34 cellular contexts compared by ENCODE assay signal in genomic region chr3:61699622-61700021, GRCh38.
DNase-seq lines count a peak whose midpoint lies in the region; ATAC-seq, FAIRE-seq and TF ChIP-seq lines count a peak whose summit lies in the region.
"Had no signal": no experiment of that assay in that cellular context is flagged by ENCODE, and none has a peak within 500 bp of the region (broad histone marks: within the 10 kb centered on the region; RNA-seq: fewer than 3 reads in every experiment).

No MANE protein-coding gene starts in this region.

- H3K4ac ChIP-seq in H1 (replicated peaks; ENCODE audit: insufficient read length, low read depth, low read length), result no peak overlapping the region

- peak overlapping the region; percentile 58 for H4K91ac ChIP-seq in H1 (replicated peaks; ENCODE audit: insufficient read length, low read length)

- peak overlapping the region; percentile 85; the same call in 1 of the 2 replicates for H2BK5ac ChIP-seq in H1 (ENCODE audit: low read depth, low read length)

- peak overlapping the region; percentile 76 for H4K5ac ChIP-seq in H1 (ENCODE audit: insufficient read length, low read depth, low read length)

- no peak for DNase-seq in MCF 10A (ENCODE audit: unreplicated experiment)
- DNase-seq in mammary epithelial cell, result no peak
- DNase-seq in H1 (ENCODE audit: low read depth in 1 of 2, low spot score in 2 of 2), result peak in 1 of 2 experiments; percentile 43
- peak; percentile 27 for DNase-seq in iPS-NIHi7 (ENCODE audit: extremely low spot score)
- no peak for DNase-seq in cerebellar cortex (ENCODE audit: low spot score)
- no peak for DNase-seq in activated CD4-positive, alpha-beta T cell treated with anti-CD3 and anti-CD28 coated beads for 48 hours
- no peak for DNase-seq in germinal center (ENCODE audit: low spot score)
- DNase-seq: 8988T; activated CD4-positive, alpha-beta T cell treated with anti-CD3 and anti-CD28 coated beads, Interleukin-2, amount 10 ng/mL, durations not matched to agents 7 days and 5 days; activated effector memory CD4-positive, alpha-beta T cell treated with anti-CD3 and anti-CD28 coated beads, Interleukin-2, amount 50 U/mL, for 16 hours; activated naive CD8-positive, alpha-beta T cell treated with anti-CD3 and anti-CD28 coated beads for 36 hours; activated T-cell treated with anti-CD3 and anti-CD28 coated beads, Interleukin-2, amount 50 U/mL, for 24 hours; anterior cingulate cortex; Calu3; DND-41; effector CD4-positive, alpha-beta T cell; H7; lower lobe of right lung; NCI-H1436; NCI-H2107; NCI-H510A; pancreas; retina; RPMI8226; WERI-Rb-1 had no signal

- no peak overlapping the region for H3K4me3 Mint-ChIP-seq in MCF 10A (ENCODE audit: unreplicated experiment)
- H3K4me3 Mint-ChIP-seq: activated CD4-positive, alpha-beta T cell treated with anti-CD3 and anti-CD28 coated beads, Interleukin-2, amount 10 ng/mL, durations not matched to agents 7 days and 5 days; activated naive CD8-positive, alpha-beta T cell treated with anti-CD3 and anti-CD28 coated beads for 36 hours; activated T-cell treated with anti-CD3 and anti-CD28 coated beads, Interleukin-2, amount 50 U/mL, for 24 hours; CD14-positive monocyte; natural killer cell treated with Interleukin-12 subunit alpha and Interleukin-12 subunit beta and Interleukin-15 and Interleukin-18, amount 100 ng/mL, for 72 hours; stimulated activated memory B cell treated with anti-CD40 and anti-IgM and Interleukin-4, amounts not matched to agents 10 μg/mL and 1 μg/mL and 100 μg/mL, for 72 hours; type B pancreatic cell had no signal

- H3K79me2 ChIP-seq in mammary epithelial cell (ENCODE audit: insufficient read depth, low read length) (no peaks in the 10 kb centered on the region), H1 (ENCODE audit: control insufficient read depth in 1 of 2, insufficient read depth in 2 of 2, low read length in 2 of 2) (peaks cover 0 to 85% of the 10 kb centered on the region in 2 experiments; a peak in 3 of 4 replicates)

- H3K4me2 ChIP-seq in mammary epithelial cell (ENCODE audit: insufficient read depth, low read depth, low read length) (no peak overlapping the region), H1 (ENCODE audit: insufficient read depth in 1 of 2, low read depth in 2 of 2, low read length in 2 of 2) (peak overlapping the region; percentile 49 to 53)

- dilution Hi-C loops in mammary epithelial cell (cut with HindIII; ENCODE audit: low sequenced_read_pairs), result no loop called here

- H3K14ac ChIP-seq in H1 (ENCODE audit: insufficient read length), result no peak overlapping the region

- H3K36me3 Mint-ChIP-seq in MCF 10A (ENCODE audit: insufficient read depth, unreplicated experiment), result peaks cover 7% of the 10 kb centered on the region
- H3K36me3 Mint-ChIP-seq: activated naive CD8-positive, alpha-beta T cell treated with anti-CD3 and anti-CD28 coated beads for 36 hours; CD14-positive monocyte; natural killer cell treated with Interleukin-12 subunit alpha and Interleukin-12 subunit beta and Interleukin-15 and Interleukin-18, amount 100 ng/mL, for 72 hours; stimulated activated memory B cell treated with anti-CD40 and anti-IgM and Interleukin-4, amounts not matched to agents 10 μg/mL and 1 μg/mL and 100 μg/mL, for 72 hours; type B pancreatic cell had no signal

- no peak overlapping the region for H2AK5ac ChIP-seq in H1 (ENCODE audit: low read depth, low read length)

- ATAC-seq in gastroesophageal sphincter, result no peak
- ATAC-seq: natural killer cell treated with Interleukin-12 subunit alpha and Interleukin-12 subunit beta and Interleukin-15 and Interleukin-18, amount 100 ng/mL, for 72 hours; pancreas; stimulated activated memory B cell treated with anti-CD40 and anti-IgM and Interleukin-4, amounts not matched to agents 10 μg/mL and 1 μg/mL and 100 μg/mL, for 72 hours had no signal

- peak overlapping the region; percentile 67 for H2BK120ac ChIP-seq in H1 (replicated peaks; ENCODE audit: low read depth, low read length)

- peaks cover 5% of the 10 kb centered on the region; the same call in 1 of the 2 replicates for H3K79me1 ChIP-seq in H1 (ENCODE audit: low read depth, low read length)

- no peaks in the 10 kb centered on the region for H3K27me3 Mint-ChIP-seq in MCF 10A (ENCODE audit: insufficient read depth, unreplicated experiment)
- H3K27me3 Mint-ChIP-seq: activated CD4-positive, alpha-beta T cell treated with anti-CD3 and anti-CD28 coated beads, Interleukin-2, amount 10 ng/mL, durations not matched to agents 7 days and 5 days; activated naive CD8-positive, alpha-beta T cell treated with anti-CD3 and anti-CD28 coated beads for 36 hours; natural killer cell treated with Interleukin-12 subunit alpha and Interleukin-12 subunit beta and Interleukin-15 and Interleukin-18, amount 100 ng/mL, for 72 hours; stimulated activated memory B cell treated with anti-CD40 and anti-IgM and Interleukin-4, amounts not matched to agents 10 μg/mL and 1 μg/mL and 100 μg/mL, for 72 hours; type B pancreatic cell had no signal

- FAIRE-seq in H1 (lab: Jason Lieb, UNC), result peak; percentile 94
- FAIRE-seq: bronchial epithelial cell, GM19239, HTR-8/SVneo, pancreas had no signal

- no peak overlapping the region for H2BK20ac ChIP-seq in H1 (ENCODE audit: low read length)

- TF ChIP-seq POLR2A in H1 (IDR thresholded peaks at IDR 0.05; ENCODE audit: control extremely low read depth in 1 of 2, low read depth in 2 of 2, low read length in 2 of 2), result no peak
- TF ChIP-seq POLR2A in gastroesophageal sphincter (IDR thresholded peaks at IDR 0.05), result no peak

- no peak overlapping the region for H2BK15ac ChIP-seq in H1 (ENCODE audit: low read length)

- H3K4me3 ChIP-seq in mammary epithelial cell (replicated peaks in 1 of 3; ENCODE audit: insufficient read depth in 1 of 3, low read depth in 2 of 3, low read length in 3 of 3) (no peak overlapping the region), H1 (ENCODE audit: extremely low read depth in 1 of 4, insufficient read depth in 2 of 4, low read depth in 3 of 4, low read length in 4 of 4) (peak overlapping the region in 1 of 4 experiments; percentile 43; a peak in 2 of 8 replicates), gastroesophageal sphincter (no peak overlapping the region)
- H3K4me3 ChIP-seq: lower lobe of right lung, pancreas had no signal

- H2AFZ ChIP-seq in mammary epithelial cell (ENCODE audit: low read depth, low read length), result no peak overlapping the region
- H2AFZ ChIP-seq in H1 (ENCODE audit: low read length), result no peak overlapping the region

- TF ChIP-seq CTCF in MCF 10A (IDR thresholded peaks at IDR 0.05; ENCODE audit: unreplicated experiment), result no peak
- TF ChIP-seq CTCF in mammary epithelial cell (conservative IDR thresholded peaks at IDR 0.05 in 1 of 2, IDR thresholded peaks at IDR 0.05 in 1 of 2; ENCODE audit: extremely low read depth in 1 of 2, insufficient read depth in 1 of 2, low read depth in 1 of 2, low read length in 2 of 2), result no peak
- TF ChIP-seq CTCF in H1 (IDR thresholded peaks at IDR 0.05; ENCODE audit: control extremely low read depth in 1 of 3, insufficient read depth in 1 of 3, low read depth in 1 of 3, low read length in 3 of 3), result no peak
- no peak for TF ChIP-seq CTCF in gastroesophageal sphincter (IDR thresholded peaks at IDR 0.05)

- H3K4me1 ChIP-seq in mammary epithelial cell (ENCODE audit: insufficient read depth, low read length), result peaks cover 28% of the 10 kb centered on the region
- H3K4me1 ChIP-seq in H1 (replicated peaks in 1 of 4; ENCODE audit: control insufficient read depth in 3 of 4, insufficient read depth in 4 of 4, low read length in 3 of 4), result peaks cover 11 to 55% (median 39%) of the 10 kb centered on the region in 4 experiments
- H3K4me1 ChIP-seq in gastroesophageal sphincter, result no peaks in the 10 kb centered on the region

- H3K9me3 Mint-ChIP-seq in MCF 10A (ENCODE audit: unreplicated experiment), result no peaks in the 10 kb centered on the region
- H3K9me3 Mint-ChIP-seq: activated CD4-positive, alpha-beta T cell treated with anti-CD3 and anti-CD28 coated beads, Interleukin-2, amount 10 ng/mL, durations not matched to agents 7 days and 5 days; activated naive CD8-positive, alpha-beta T cell treated with anti-CD3 and anti-CD28 coated beads for 36 hours; stimulated activated memory B cell treated with anti-CD40 and anti-IgM and Interleukin-4, amounts not matched to agents 10 μg/mL and 1 μg/mL and 100 μg/mL, for 72 hours; type B pancreatic cell had no signal

- BruUV-seq in MCF 10A (replicated peaks; lab: Mats Ljungman, UMichigan) (no TSS peak), mammary epithelial cell (replicated peaks; lab: Mats Ljungman, UMichigan) (no TSS peak)

- H3K23me2 ChIP-seq in H1 (ENCODE audit: low read depth, low read length), result no peaks in the 10 kb centered on the region

- peak in 1 of 2 experiments; percentile 44; a peak in 1 of 3 replicates for TF ChIP-seq EP300 in H1 (IDR thresholded peaks at IDR 0.05; ENCODE audit: borderline replicate concordance in 1 of 2, low read depth in 2 of 2, low read length in 2 of 2)
- TF ChIP-seq EP300 in gastroesophageal sphincter (IDR thresholded peaks at IDR 0.05), result no peak

- peak overlapping the region; percentile 19; the same call in 1 of the 2 replicates for H3K18ac ChIP-seq in H1 (ENCODE audit: extremely low read depth, low read length)

- CTCF ChIA-PET in MCF 10A (lab: Yijun Ruan, JAX) (no interaction called here), mammary epithelial cell (lab: Charles Lee; ENCODE audit: low non-redundant PET) (no interaction called here), H1 (lab: Charles Lee; ENCODE audit: partially characterized antibody) (interaction anchor here (1.5 to 1.8 kb wide), 2 partner anchors 16 to 34 kb away, joined by 4 read pairs; no protein-coding TSS in a partner anchor)

- H4K8ac ChIP-seq in H1 (ENCODE audit: extremely low read depth, insufficient read depth, low read length), result no peak overlapping the region

- H4K20me1 ChIP-seq in mammary epithelial cell (ENCODE audit: insufficient read depth, low read length) (no peaks in the 10 kb centered on the region), H1 (replicated peaks in 1 of 2; ENCODE audit: control insufficient read depth in 1 of 2, insufficient read depth in 2 of 2, low read length in 2 of 2) (no peaks in the 10 kb centered on the region)

- H3K27me3 ChIP-seq in mammary epithelial cell (ENCODE audit: insufficient read depth, low read length) (no peaks in the 10 kb centered on the region), H1 (replicated peaks in 1 of 4; ENCODE audit: control insufficient read depth in 3 of 4, extremely low read depth in 1 of 4, insufficient read depth in 3 of 4, low read length in 3 of 4) (no peaks in the 10 kb centered on the region), gastroesophageal sphincter (no peaks in the 10 kb centered on the region)
- H3K27me3 ChIP-seq: pancreas had no signal

- no peaks in the 10 kb centered on the region for H3K36me3 ChIP-seq in mammary epithelial cell (ENCODE audit: insufficient read depth, low read length)
- no peaks in the 10 kb centered on the region for H3K36me3 ChIP-seq in H1 (ENCODE audit: control insufficient read depth in 2 of 4, insufficient read depth in 4 of 4, low read length in 3 of 4)
- no peaks in the 10 kb centered on the region for H3K36me3 ChIP-seq in gastroesophageal sphincter
- H3K36me3 ChIP-seq: lower lobe of right lung, pancreas, WERI-Rb-1 had no signal

- no peak overlapping the region for H3K23ac ChIP-seq in H1 (ENCODE audit: insufficient read length)

- H3K27ac ChIP-seq in mammary epithelial cell (ENCODE audit: insufficient read depth, low read depth, low read length) (no peak overlapping the region), H1 (ENCODE audit: low read depth, low read length) (peak overlapping the region; percentile 72), gastroesophageal sphincter (no peak overlapping the region)
- H3K27ac ChIP-seq: epithelial cell of prostate, lower lobe of right lung, pancreas, WERI-Rb-1 had no signal

- intact Hi-C loops in MCF 10A (cut with micrococcal nuclease) (no loop called here), mammary epithelial cell (cut with micrococcal nuclease) (loop anchor here (5.0 to 10.0 kb wide), 2 partner anchors 137 to 265 kb away; partner anchors contain the start of gene PTPRG)

- in situ Hi-C loops in mammary epithelial cell (cut with MboI; ENCODE audit: low sequenced_read_pairs in 2 of 2), result no loop called here

- POLR2A ChIA-PET in MCF 10A (lab: Yijun Ruan, JAX), result interaction anchor here (0.6 to 2.3 kb wide), 4 partner anchors 11 to 260 kb away, joined by 3 to 12 read pairs (median 6); partner anchors contain the start of gene PTPRG
- POLR2A ChIA-PET in H1 (lab: Charles Lee; ENCODE audit: partially characterized antibody), result interaction anchor here (0.9 to 5.7 kb wide), 8 partner anchors 8 to 135 kb away, joined by 3 to 42 read pairs (median 5); no protein-coding TSS in a partner anchor

- TF ChIP-seq RAD21 in H1 (IDR thresholded peaks at IDR 0.05 in 1 of 2, conservative IDR thresholded peaks at IDR 0.05 in 1 of 2; ENCODE audit: low read depth in 2 of 2, low read length in 2 of 2), result no peak

- peak overlapping the region; percentile 6 for H3K56ac ChIP-seq in H1 (replicated peaks; ENCODE audit: insufficient read length, low read depth, low read length)

- H3K9ac ChIP-seq in mammary epithelial cell (ENCODE audit: insufficient read depth, low read length), result no peak overlapping the region
- no peak overlapping the region for H3K9ac ChIP-seq in H1 (replicated peaks in 1 of 4; ENCODE audit: extremely low read depth in 1 of 4, low read depth in 3 of 4, low read length in 3 of 4)

- peaks cover 41% of the 10 kb centered on the region for H3K4me1 Mint-ChIP-seq in MCF 10A (ENCODE audit: insufficient read depth, unreplicated experiment)
- H3K4me1 Mint-ChIP-seq: activated CD4-positive, alpha-beta T cell treated with anti-CD3 and anti-CD28 coated beads, Interleukin-2, amount 10 ng/mL, durations not matched to agents 7 days and 5 days; activated naive CD8-positive, alpha-beta T cell treated with anti-CD3 and anti-CD28 coated beads for 36 hours; CD14-positive monocyte had no signal

- H2BK12ac ChIP-seq in H1 (ENCODE audit: low read depth, low read length), result peak overlapping the region; percentile 45; the same call in 1 of the 2 replicates

- no peaks in the 10 kb centered on the region for H3K9me3 ChIP-seq in mammary epithelial cell (replicated peaks; ENCODE audit: insufficient read depth, low read length)
- H3K9me3 ChIP-seq in H1 (ENCODE audit: insufficient read depth in 2 of 2, low read depth in 1 of 2, low read length in 1 of 2), result no peaks in the 10 kb centered on the region
- no peaks in the 10 kb centered on the region for H3K9me3 ChIP-seq in gastroesophageal sphincter
- H3K9me3 ChIP-seq: lower lobe of right lung, pancreas had no signal

- peak overlapping the region; percentile 19 for H3K27ac Mint-ChIP-seq in MCF 10A (ENCODE audit: low read depth, unreplicated experiment)
- H3K27ac Mint-ChIP-seq: activated CD4-positive, alpha-beta T cell treated with anti-CD3 and anti-CD28 coated beads, Interleukin-2, amount 10 ng/mL, durations not matched to agents 7 days and 5 days; activated naive CD8-positive, alpha-beta T cell treated with anti-CD3 and anti-CD28 coated beads for 36 hours; activated T-cell treated with anti-CD3 and anti-CD28 coated beads, Interleukin-2, amount 50 U/mL, for 24 hours; CD14-positive monocyte; natural killer cell treated with Interleukin-12 subunit alpha and Interleukin-12 subunit beta and Interleukin-15 and Interleukin-18, amount 100 ng/mL, for 72 hours; stimulated activated memory B cell treated with anti-CD40 and anti-IgM and Interleukin-4, amounts not matched to agents 10 μg/mL and 1 μg/mL and 100 μg/mL, for 72 hours; type B pancreatic cell had no signal
